8 cellular contexts compared by ENCODE assay signal in genomic region chr19:57434386-57435061, GRCh38. TPM values are rescaled to one million over a fixed set of nuclear protein-coding genes. Genes with fewer than 3 reads are reported as not detected.
DNase-seq lines count a peak whose midpoint lies in the region; ATAC-seq and TF ChIP-seq lines count a peak whose summit lies in the region.

No MANE protein-coding gene starts in this region.

- peak overlapping the region; percentile 93 for H3K27ac Mint-ChIP-seq in activated naive CD4-positive, alpha-beta T cell treated with anti-CD3 and anti-CD28 coated beads, Interleukin-2, amount 10 ng/mL, durations not matched to agents 7 days and 5 days
- peak overlapping the region; percentile 80 for H3K27ac Mint-ChIP-seq in memory B cell

- peak overlapping the region in 1 of 2 donors; percentile 70 for H3K4me3 ChIP-seq in body of pancreas
- H3K4me3 ChIP-seq in aorta (ENCODE audit: low read length in 2 of 2) = peak overlapping the region; percentile 12 to 79

- H3K27ac ChIP-seq in body of pancreas (peak overlapping the region in 1 of 4 donors; percentile 55), aorta (ENCODE audit: low read depth in 1 of 2, low read length in 2 of 2) (no peak overlapping the region)

- peaks cover 41% of the 10 kb centered on the region for H3K9me3 Mint-ChIP-seq in activated naive CD4-positive, alpha-beta T cell treated with anti-CD3 and anti-CD28 coated beads, Interleukin-2, amount 10 ng/mL, durations not matched to agents 7 days and 5 days
- peaks cover 1% of the 10 kb centered on the region for H3K9me3 Mint-ChIP-seq in memory B cell

- CTCF ChIA-PET in activated naive CD4-positive, alpha-beta T cell treated with anti-CD3 and anti-CD28 coated beads, Interleukin-2, amount 10 ng/mL, durations not matched to agents 7 days and 5 days (lab: Charles Lee) = no interaction called here

- no peaks in the 10 kb centered on the region for H3K27me3 Mint-ChIP-seq in activated naive CD4-positive, alpha-beta T cell treated with anti-CD3 and anti-CD28 coated beads, Interleukin-2, amount 10 ng/mL, durations not matched to agents 7 days and 5 days
- no peaks in the 10 kb centered on the region for H3K27me3 Mint-ChIP-seq in memory B cell

- intact Hi-C loops in body of pancreas (cut with DNase I) (no loop called here), aorta (cut with DNase I) (loop anchor here in 1 of 2 donors (2.0 kb wide), 1 partner anchor 44 kb away; no protein-coding TSS in a partner anchor)

- H3K9me3 ChIP-seq in body of pancreas = peaks cover 0 to 5% (median 0%) of the 10 kb centered on the region in 3 donors
- H3K9me3 ChIP-seq in aorta (ENCODE audit: control insufficient read depth, low read length) = no peaks in the 10 kb centered on the region

- H3K4me1 ChIP-seq in body of pancreas = peaks cover 18% of the 10 kb centered on the region
- no peaks in the 10 kb centered on the region for H3K4me1 ChIP-seq in aorta (ENCODE audit: control insufficient read depth in 1 of 2, insufficient read depth in 2 of 2, low read length in 2 of 2)

- H3K4me1 Mint-ChIP-seq in activated naive CD4-positive, alpha-beta T cell treated with anti-CD3 and anti-CD28 coated beads, Interleukin-2, amount 10 ng/mL, durations not matched to agents 7 days and 5 days = peaks cover 24% of the 10 kb centered on the region
- H3K4me1 Mint-ChIP-seq in memory B cell = peaks cover 20% of the 10 kb centered on the region

- peak; percentile 19 for ATAC-seq in HG03439 (IDR thresholded peaks at IDR 0.05; ENCODE audit: unreplicated experiment)
- ATAC-seq in body of pancreas = peak; percentile 15
- ATAC-seq in memory B cell (ENCODE audit: low read depth) = no peak
- no peak for ATAC-seq in aorta (ENCODE audit: low FRiP score)

- DNase-seq in activated naive CD4-positive, alpha-beta T cell treated with anti-CD3 and anti-CD28 coated beads, Interleukin-2, amount 10 ng/mL, durations not matched to agents 7 days and 5 days = no peak
- DNase-seq in activated naive CD4-positive, alpha-beta T cell (lab: John Stamatoyannopoulos, UW) = no peak
- no peak for DNase-seq in body of pancreas
- DNase-seq in memory B cell (ENCODE audit: low spot score in 2 of 2) = no peak
- no peak for DNase-seq in aorta
- no peak for DNase-seq in SW480 (ENCODE audit: low spot score)
- DNase-seq in GF-D8 (lab: John Stamatoyannopoulos, UW) = no peak

- H3K4me3 Mint-ChIP-seq in activated naive CD4-positive, alpha-beta T cell treated with anti-CD3 and anti-CD28 coated beads, Interleukin-2, amount 10 ng/mL, durations not matched to agents 7 days and 5 days = peak overlapping the region; percentile 96
- H3K4me3 Mint-ChIP-seq in memory B cell = peak overlapping the region; percentile 95

- peaks cover 37% of the 10 kb centered on the region for H3K36me3 Mint-ChIP-seq in activated naive CD4-positive, alpha-beta T cell treated with anti-CD3 and anti-CD28 coated beads, Interleukin-2, amount 10 ng/mL, durations not matched to agents 7 days and 5 days
- peaks cover 10% of the 10 kb centered on the region for H3K36me3 Mint-ChIP-seq in memory B cell

- WGBS in body of pancreas, 2 donors = 26 to 27% methylated on average over 15 of the region's 15 CpGs
- WGBS in aorta, 2 donors = 23 to 25% methylated on average over 15 of the region's 15 CpGs

- no peaks in the 10 kb centered on the region for H3K36me3 ChIP-seq in body of pancreas (replicated peaks in 1 of 2; ENCODE audit: insufficient read depth in 1 of 2, low read depth in 2 of 2)
- peaks cover 0 to 4% of the 10 kb centered on the region in 2 donors for H3K36me3 ChIP-seq in aorta (ENCODE audit: control insufficient read depth in 1 of 2, insufficient read depth in 2 of 2, low read length in 1 of 2)

- TF ChIP-seq POLR2A in body of pancreas (IDR thresholded peaks at IDR 0.05) = no peak

- H3K27me3 ChIP-seq in body of pancreas = no peaks in the 10 kb centered on the region
- no peaks in the 10 kb centered on the region for H3K27me3 ChIP-seq in aorta (ENCODE audit: control insufficient read depth in 1 of 2, insufficient read depth in 2 of 2, low read length in 1 of 2)

- TF ChIP-seq CTCF in body of pancreas (IDR thresholded peaks at IDR 0.05) = no peak

RNA-seq across cellular contexts. Expression of gene ZNF749, which starts 0.6 kb away (rescaled TPM):
- 10 to 100 TPM in 1 of 2 donors, 1 to 10 TPM in 1; 1.8 to 17.8 TPM for total RNA-seq in body of pancreas
- total RNA-seq in aorta = 1 to 10 TPM; 6.1 to 7.6 TPM
- 1 to 10 TPM; 2.1 to 4.0 TPM for polyA plus RNA-seq in aorta

RNA-seq across cellular contexts. Expression of gene VN1R1, which starts 22.4 kb away (rescaled TPM):
- total RNA-seq in body of pancreas (under 1 TPM in 1 of 2 donors, not detected in 1; 0.78 TPM), aorta (1 to 10 TPM in 1 of 2 donors, under 1 TPM in 1; 0.62 to 1.1 TPM)
- under 1 TPM in 1 of 2 donors, not detected in 1; 0.77 TPM for polyA plus RNA-seq in aorta

RNA-seq across cellular contexts. Expression of gene ZNF17, which starts 23.6 kb away (rescaled TPM):
- total RNA-seq in body of pancreas = 1 to 10 TPM; 3.6 to 9.1 TPM
- 10 to 100 TPM; 15.2 to 15.8 TPM for total RNA-seq in aorta
- 1 to 10 TPM; 2.1 to 3.7 TPM for polyA plus RNA-seq in aorta

RNA-seq across cellular contexts. Expression of gene ZNF772, which starts 42.8 kb away (rescaled TPM):
- total RNA-seq in body of pancreas (1 to 10 TPM; 2.9 to 7.9 TPM), aorta (1 to 10 TPM; 6.7 to 9.1 TPM)
- 1 to 10 TPM in 1 of 2 donors, under 1 TPM in 1; 0.88 to 1.8 TPM for polyA plus RNA-seq in aorta

RNA-seq across cellular contexts. Expression of gene ZNF548, which starts 44.9 kb away (rescaled TPM):
- 1 to 10 TPM; 6.6 to 7.5 TPM for total RNA-seq in body of pancreas
- 10 to 100 TPM; 23.4 to 29.0 TPM for total RNA-seq in aorta
- 1 to 10 TPM; 2.3 to 7.1 TPM for polyA plus RNA-seq in aorta

Comparison
In these comparisons a context has a peak if more than half of its experiments do, and no peak if none do; other contexts are left out.
1. ATAC-seq: peak in HG03439 (single experiment) and body of pancreas (single experiment); none in memory B cell (single experiment) and aorta (single experiment).